Comparison of ENCODE assay signal across 9 cellular contexts in the genomic region with DNA sequence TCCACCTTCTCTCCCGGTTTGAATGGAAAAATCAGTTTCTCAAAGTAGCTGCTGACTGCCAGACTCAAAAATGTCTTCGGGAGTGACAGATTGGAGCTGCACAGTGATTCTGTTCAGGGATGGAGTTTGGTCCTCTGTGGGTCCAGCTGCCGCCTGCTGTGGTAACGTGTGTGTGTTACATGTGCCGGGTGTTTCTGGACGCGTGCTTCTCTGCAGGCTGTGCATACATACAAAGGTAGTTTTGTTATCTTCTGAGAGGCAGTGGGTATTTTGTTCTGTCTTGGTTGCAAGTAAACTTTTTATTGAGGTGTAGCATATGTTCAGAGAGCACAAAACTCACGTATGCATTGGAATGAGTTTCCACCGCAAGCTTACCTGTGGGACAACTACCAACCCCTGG. TPM values are rescaled to one million over a fixed set of nuclear protein-coding genes. Genes with fewer than 3 reads are reported as not detected.
DNase-seq lines count a peak whose midpoint lies in the region; ATAC-seq and TF ChIP-seq lines count a peak whose summit lies in the region.
"Had no signal": no experiment of that assay in that cellular context is flagged by ENCODE, and none has a peak within 500 bp of the region (broad histone marks: within the 10 kb centered on the region; RNA-seq: fewer than 3 reads in every experiment).

No MANE protein-coding gene starts in this region.

- H4K20me1 ChIP-seq in BLaER1 treated with 17β-estradiol and CSF1 and Interleukin-3, amounts not matched to agents 10 nM and 100 nM, result peaks cover 4 to 49% (median 41%) of the 10 kb centered on the region in 11 experiments; a peak in 21 of 22 replicates

- no peaks in the 10 kb centered on the region for H3K9me3 Mint-ChIP-seq in CD8-positive, alpha-beta T cell
- H3K9me3 Mint-ChIP-seq in activated T-helper 1 cell treated with anti-CD3 and anti-CD28 coated beads, Interleukin-12 subunit alpha, Interleukin-12 subunit beta, Interleukin-2, Interleukin-4 antibody, amounts not matched to agents 30 ng/mL and 10 ng/mL and 1 ng/mL, durations not matched to agents 14 hours and 24 hours and 36 hours, result no peaks in the 10 kb centered on the region
- H3K9me3 Mint-ChIP-seq: memory B cell had no signal

- intact Hi-C loops in prostate gland (cut with DNase I), result loop anchor here (5.0 kb wide), 1 partner anchor 84 kb away; no protein-coding TSS in a partner anchor
- intact Hi-C loops in CD8-positive, alpha-beta T cell (cut with DNase I, micrococcal nuclease), result no loop called here
- intact Hi-C loops in activated T-helper 1 cell treated with anti-CD3 and anti-CD28 coated beads, Interleukin-12 subunit alpha, Interleukin-12 subunit beta, Interleukin-2, Interleukin-4 antibody, amounts not matched to agents 30 ng/mL and 10 ng/mL and 1 ng/mL, durations not matched to agents 14 hours and 24 hours and 36 hours (cut with micrococcal nuclease), result no loop called here

- POLR2A ChIA-PET in CD8-positive, alpha-beta T cell (lab: Charles Lee), result no interaction called here

- H3K36me3 ChIP-seq in BLaER1 treated with 17β-estradiol and CSF1 and Interleukin-3, amounts not matched to agents 10 nM and 100 nM, result peaks cover 4 to 85% (median 65%) of the 10 kb centered on the region in 11 experiments; a peak in 20 of 22 replicates
- no peaks in the 10 kb centered on the region for H3K36me3 ChIP-seq in prostate gland
- H3K36me3 ChIP-seq in CD8-positive, alpha-beta T cell (ENCODE audit: insufficient read depth, low read length), result no peaks in the 10 kb centered on the region

- CTCF ChIA-PET in CD8-positive, alpha-beta T cell (lab: Charles Lee), result interaction anchor here (0.9 to 1.2 kb wide), 2 partner anchors 13 to 23 kb away, joined by 3 to 4 read pairs; no protein-coding TSS in a partner anchor

- H3K4me1 ChIP-seq in BLaER1 treated with 17β-estradiol and CSF1 and Interleukin-3, amounts not matched to agents 10 nM and 100 nM, result peaks cover 45 to 75% (median 69%) of the 10 kb centered on the region in 10 experiments
- H3K4me1 ChIP-seq in prostate gland (replicated peaks), result no peaks in the 10 kb centered on the region
- H3K4me1 ChIP-seq in CD8-positive, alpha-beta T cell (ENCODE audit: insufficient read depth, low read length), result no peaks in the 10 kb centered on the region

- no peaks in the 10 kb centered on the region for H3K27me3 ChIP-seq in BLaER1 treated with 17β-estradiol and CSF1 and Interleukin-3, amounts not matched to agents 10 nM and 100 nM
- no peaks in the 10 kb centered on the region for H3K27me3 ChIP-seq in prostate gland (replicated peaks; ENCODE audit: insufficient read depth)
- no peaks in the 10 kb centered on the region for H3K27me3 ChIP-seq in CD8-positive, alpha-beta T cell (ENCODE audit: insufficient read depth, low read length)

- peak overlapping the region; percentile 71 to 97 (median 94) for H3K4me2 ChIP-seq in BLaER1 treated with 17β-estradiol and CSF1 and Interleukin-3, amounts not matched to agents 10 nM and 100 nM

- H3K27me3 Mint-ChIP-seq in CD8-positive, alpha-beta T cell (ENCODE audit: low read depth), result no peaks in the 10 kb centered on the region
- peaks cover 10% of the 10 kb centered on the region for H3K27me3 Mint-ChIP-seq in activated T-helper 1 cell treated with anti-CD3 and anti-CD28 coated beads, Interleukin-12 subunit alpha, Interleukin-12 subunit beta, Interleukin-2, Interleukin-4 antibody, amounts not matched to agents 30 ng/mL and 10 ng/mL and 1 ng/mL, durations not matched to agents 14 hours and 24 hours and 36 hours (ENCODE audit: insufficient read depth)
- H3K27me3 Mint-ChIP-seq: memory B cell had no signal

- peak overlapping the region; percentile 83 to 99 (median 95) for H3K27ac ChIP-seq in BLaER1 treated with 17β-estradiol and CSF1 and Interleukin-3, amounts not matched to agents 10 nM and 100 nM
- H3K27ac ChIP-seq in prostate gland, result peak overlapping the region; percentile 85 to 89
- no peak overlapping the region for H3K27ac ChIP-seq in CD8-positive, alpha-beta T cell (ENCODE audit: low read depth, low read length)

- no peak for ATAC-seq in CD8-positive, alpha-beta T cell

- peaks cover 0 to 15% (median 10%) of the 10 kb centered on the region in 11 experiments; a peak in 14 of 22 replicates for H3K9me3 ChIP-seq in BLaER1 treated with 17β-estradiol and CSF1 and Interleukin-3, amounts not matched to agents 10 nM and 100 nM (replicated peaks in 1 of 11)
- no peaks in the 10 kb centered on the region for H3K9me3 ChIP-seq in prostate gland
- no peaks in the 10 kb centered on the region for H3K9me3 ChIP-seq in CD8-positive, alpha-beta T cell (ENCODE audit: low read length)

- H3K4me3 Mint-ChIP-seq in CD8-positive, alpha-beta T cell, result no peak overlapping the region
- no peak overlapping the region for H3K4me3 Mint-ChIP-seq in activated T-helper 1 cell treated with anti-CD3 and anti-CD28 coated beads, Interleukin-12 subunit alpha, Interleukin-12 subunit beta, Interleukin-2, Interleukin-4 antibody, amounts not matched to agents 30 ng/mL and 10 ng/mL and 1 ng/mL, durations not matched to agents 14 hours and 24 hours and 36 hours
- H3K4me3 Mint-ChIP-seq: memory B cell had no signal

- H3K9ac ChIP-seq in BLaER1 treated with 17β-estradiol and CSF1 and Interleukin-3, amounts not matched to agents 10 nM and 100 nM, result peak overlapping the region; percentile 87 to 98 (median 93)

- TF ChIP-seq CTCF in fibroblast of pulmonary artery (IDR thresholded peaks at IDR 0.05; ENCODE audit: low read length, missing control alignments), result no peak
- TF ChIP-seq CTCF in prostate gland (IDR thresholded peaks at IDR 0.05), result no peak
- TF ChIP-seq CTCF in CD8-positive, alpha-beta T cell (IDR thresholded peaks at IDR 0.05), result no peak

- H3K36me3 Mint-ChIP-seq in CD8-positive, alpha-beta T cell, result no peaks in the 10 kb centered on the region
- no peaks in the 10 kb centered on the region for H3K36me3 Mint-ChIP-seq in activated T-helper 1 cell treated with anti-CD3 and anti-CD28 coated beads, Interleukin-12 subunit alpha, Interleukin-12 subunit beta, Interleukin-2, Interleukin-4 antibody, amounts not matched to agents 30 ng/mL and 10 ng/mL and 1 ng/mL, durations not matched to agents 14 hours and 24 hours and 36 hours (ENCODE audit: low read depth)
- H3K36me3 Mint-ChIP-seq: memory B cell had no signal

- H3K27ac Mint-ChIP-seq in CD8-positive, alpha-beta T cell, result no peak overlapping the region
- H3K27ac Mint-ChIP-seq in activated T-helper 1 cell treated with anti-CD3 and anti-CD28 coated beads, Interleukin-12 subunit alpha, Interleukin-12 subunit beta, Interleukin-2, Interleukin-4 antibody, amounts not matched to agents 30 ng/mL and 10 ng/mL and 1 ng/mL, durations not matched to agents 14 hours and 24 hours and 36 hours, result no peak overlapping the region
- H3K27ac Mint-ChIP-seq: memory B cell had no signal

- 13% methylated on average over 9 of the region's 9 CpGs for WGBS in prostate gland

- H3K4me3 ChIP-seq in BLaER1 treated with 17β-estradiol and CSF1 and Interleukin-3, amounts not matched to agents 10 nM and 100 nM, result peak overlapping the region; percentile 60 to 97 (median 84)
- H3K4me3 ChIP-seq in fibroblast of pulmonary artery (replicated peaks; ENCODE audit: low read depth, low read length) (peak overlapping the region; percentile 89), prostate gland (peak overlapping the region; percentile 37 to 56)
- H3K4me3 ChIP-seq in CD8-positive, alpha-beta T cell (ENCODE audit: low read depth, low read length), result no peak overlapping the region

- TF ChIP-seq POLR2A in prostate gland (IDR thresholded peaks at IDR 0.05), result no peak

- peaks cover 6% of the 10 kb centered on the region for H3K4me1 Mint-ChIP-seq in CD8-positive, alpha-beta T cell (ENCODE audit: low read depth)
- no peaks in the 10 kb centered on the region for H3K4me1 Mint-ChIP-seq in activated T-helper 1 cell treated with anti-CD3 and anti-CD28 coated beads, Interleukin-12 subunit alpha, Interleukin-12 subunit beta, Interleukin-2, Interleukin-4 antibody, amounts not matched to agents 30 ng/mL and 10 ng/mL and 1 ng/mL, durations not matched to agents 14 hours and 24 hours and 36 hours (ENCODE audit: low read depth)
- H3K4me1 Mint-ChIP-seq: memory B cell had no signal

- DNase-seq in RPMI8226 (peak; percentile 33), fibroblast of pulmonary artery (ENCODE audit: low read depth) (peak; percentile 31), prostate gland (ENCODE audit: low spot score) (no peak), OCI-M1 (lab: John Stamatoyannopoulos, UW) (no peak)
- DNase-seq in CD8-positive, alpha-beta T cell, result no peak
- no peak for DNase-seq in stimulated activated CD4-positive, alpha-beta T cell treated with anti-CD3 and anti-CD28 coated beads, Interleukin-2, amount 100 ng/mL, for 24 hours
- DNase-seq in activated T-helper 1 cell treated with anti-CD3 and anti-CD28 coated beads, Interleukin-12 subunit alpha, Interleukin-12 subunit beta, Interleukin-2, Interleukin-4 antibody, amounts not matched to agents 30 ng/mL and 10 ng/mL and 1 ng/mL, durations not matched to agents 14 hours and 24 hours and 36 hours (ENCODE audit: low spot score), result no peak

RNA-seq across cellular contexts. Expression of a gene that starts 41.3 kb away (rescaled TPM):
- 10 to 100 TPM; 33.9 to 48.5 TPM for total RNA-seq in prostate gland
- 10 to 100 TPM; 32.9 to 33.2 TPM for total RNA-seq in CD8-positive, alpha-beta T cell
- total RNA-seq in activated T-helper 1 cell treated with anti-CD3 and anti-CD28 coated beads, Interleukin-12 subunit alpha, Interleukin-12 subunit beta, Interleukin-2, Interleukin-4 antibody, amounts not matched to agents 30 ng/mL and 10 ng/mL and 1 ng/mL, durations not matched to agents 14 hours and 24 hours and 36 hours, result 86.3 and 89.9 TPM in 2 replicates

Comparison
In these comparisons a context has a peak if more than half of its experiments do, and no peak if none do; other contexts are left out.
1. DNase-seq: peak in RPMI8226 (single experiment) and fibroblast of pulmonary artery (single experiment); none in prostate gland (single experiment), CD8-positive, alpha-beta T cell (0 of 7), stimulated activated CD4-positive, alpha-beta T cell treated with anti-CD3 and anti-CD28 coated beads, Interleukin-2, amount 100 ng/mL, for 24 hours (0 of 2), activated T-helper 1 cell treated with anti-CD3 and anti-CD28 coated beads, Interleukin-12 subunit alpha, Interleukin-12 subunit beta, Interleukin-2, Interleukin-4 antibody, amounts not matched to agents 30 ng/mL and 10 ng/mL and 1 ng/mL, durations not matched to agents 14 hours and 24 hours and 36 hours (single experiment) and OCI-M1 (single experiment).